9 cellular contexts compared by ENCODE assay signal in the genomic region with DNA sequence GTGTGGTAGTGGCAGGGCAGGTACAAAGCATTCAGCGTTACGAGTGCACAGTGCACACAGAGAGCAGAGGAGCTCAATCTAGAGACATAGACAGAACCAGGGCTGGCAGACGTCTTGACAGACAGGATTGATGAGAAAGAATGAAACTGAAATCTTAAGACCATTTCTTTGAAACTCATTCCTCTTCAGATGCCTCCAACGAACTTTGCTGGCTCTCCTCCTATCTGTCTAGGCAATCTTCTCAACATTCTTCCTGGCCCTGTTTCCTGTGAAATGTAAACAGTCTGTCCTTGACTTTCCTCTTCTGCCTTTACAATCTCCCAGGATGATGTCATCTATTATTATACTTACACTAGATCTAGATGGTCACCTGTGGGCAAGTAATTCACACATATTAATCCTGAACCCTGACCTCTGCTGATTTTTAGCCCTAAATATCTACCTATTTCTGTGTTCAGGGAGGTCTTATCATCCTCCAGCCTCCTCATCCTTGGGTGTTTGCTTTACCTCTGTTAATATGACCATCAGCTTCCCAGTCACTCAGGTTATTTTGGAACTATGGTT.
A peak's percentile ranks its signal among the peaks of the same experiment; 100 is the strongest.
DNase-seq lines count a peak whose midpoint lies in the region; ATAC-seq and FAIRE-seq lines count a peak whose summit lies in the region.
"Had no signal": no experiment of that assay in that cellular context is flagged by ENCODE, and none has a peak within 500 bp of the region (broad histone marks: within the 10 kb centered on the region; RNA-seq: fewer than 3 reads in every experiment).

No MANE protein-coding gene starts in this region.

- no peaks in the 10 kb centered on the region for H3K9me3 ChIP-seq in small intestine (ENCODE audit: control insufficient read depth, low read depth)
- H3K9me3 ChIP-seq: lower lobe of right lung had no signal

- H3K27me3 ChIP-seq in small intestine (ENCODE audit: control insufficient read depth in 2 of 2, insufficient read depth in 2 of 2, low read length in 2 of 2): no peaks in the 10 kb centered on the region

- H3K27me3 Mint-ChIP-seq in activated T-cell treated with anti-CD3 and anti-CD28 coated beads, Interleukin-2, amount 50 U/mL, for 4 hours (ENCODE audit: low read depth): no peaks in the 10 kb centered on the region

- no peaks in the 10 kb centered on the region for H3K4me1 ChIP-seq in small intestine (ENCODE audit: control insufficient read depth in 2 of 2, insufficient read depth in 1 of 2, low read depth in 1 of 2, low read length in 1 of 2)
- H3K4me1 ChIP-seq: lower lobe of right lung had no signal

- H3K27ac ChIP-seq in small intestine (ENCODE audit: low read depth in 1 of 2, low read length in 1 of 2): no peak overlapping the region
- H3K27ac ChIP-seq: lower lobe of right lung had no signal

- H3K4me1 Mint-ChIP-seq in activated T-cell treated with anti-CD3 and anti-CD28 coated beads, Interleukin-2, amount 50 U/mL, for 4 hours (ENCODE audit: low read depth): peaks cover 30% of the 10 kb centered on the region

- H3K4me3 Mint-ChIP-seq in activated T-cell treated with anti-CD3 and anti-CD28 coated beads, Interleukin-2, amount 50 U/mL, for 4 hours: no peak overlapping the region

- peak; percentile 75 for ATAC-seq in GM18517 (IDR thresholded peaks at IDR 0.05; ENCODE audit: unreplicated experiment)
- ATAC-seq in HG03432 (IDR thresholded peaks at IDR 0.05; ENCODE audit: unreplicated experiment): peak; percentile 63
- ATAC-seq in activated T-cell treated with anti-CD3 and anti-CD28 coated beads, Interleukin-2, amount 50 U/mL, for 4 hours: peak; percentile 96 to 98
- no peak for ATAC-seq in GM21717 (IDR thresholded peaks at IDR 0.05; ENCODE audit: unreplicated experiment)

- H3K36me3 Mint-ChIP-seq in activated T-cell treated with anti-CD3 and anti-CD28 coated beads, Interleukin-2, amount 50 U/mL, for 4 hours (ENCODE audit: insufficient read depth): no peaks in the 10 kb centered on the region

- H3K9me3 Mint-ChIP-seq in activated T-cell treated with anti-CD3 and anti-CD28 coated beads, Interleukin-2, amount 50 U/mL, for 4 hours: peaks cover 7% of the 10 kb centered on the region

- H3K36me3 ChIP-seq in small intestine (ENCODE audit: control insufficient read depth in 2 of 2, insufficient read depth in 2 of 2, low read length in 2 of 2): no peaks in the 10 kb centered on the region
- H3K36me3 ChIP-seq: lower lobe of right lung had no signal

- no peak for FAIRE-seq in small intestine (lab: Jason Lieb, UNC)

- DNase-seq in activated T-cell treated with anti-CD3 and anti-CD28 coated beads, Interleukin-2, amount 50 U/mL, for 4 hours: peak; percentile 12
- DNase-seq in small intestine (peak; percentile 23), NCI-H2107 (lab: John Stamatoyannopoulos, UW) (no peak), nucleus accumbens (lab: John Stamatoyannopoulos, UW) (no peak), HCEC 1CT (no peak)
- DNase-seq: lower lobe of right lung had no signal

- H3K4me3 ChIP-seq in small intestine (ENCODE audit: low read depth in 1 of 2, low read length in 2 of 2): no peak overlapping the region
- H3K4me3 ChIP-seq: lower lobe of right lung had no signal

- 5 to 9% (median 7%) methylated on average over 4 of the region's 4 CpGs for WGBS in small intestine, 3 donors

Comparison
In these comparisons a context has a peak if more than half of its experiments do, and no peak if none do; other contexts are left out.
1. DNase-seq: peak in activated T-cell treated with anti-CD3 and anti-CD28 coated beads, Interleukin-2, amount 50 U/mL, for 4 hours (single experiment) and small intestine (single experiment); none in NCI-H2107 (single experiment), nucleus accumbens (0 of 56) and HCEC 1CT (single experiment).